Comparison of ENCODE assay signal across 1 cellular context in the genomic region with DNA sequence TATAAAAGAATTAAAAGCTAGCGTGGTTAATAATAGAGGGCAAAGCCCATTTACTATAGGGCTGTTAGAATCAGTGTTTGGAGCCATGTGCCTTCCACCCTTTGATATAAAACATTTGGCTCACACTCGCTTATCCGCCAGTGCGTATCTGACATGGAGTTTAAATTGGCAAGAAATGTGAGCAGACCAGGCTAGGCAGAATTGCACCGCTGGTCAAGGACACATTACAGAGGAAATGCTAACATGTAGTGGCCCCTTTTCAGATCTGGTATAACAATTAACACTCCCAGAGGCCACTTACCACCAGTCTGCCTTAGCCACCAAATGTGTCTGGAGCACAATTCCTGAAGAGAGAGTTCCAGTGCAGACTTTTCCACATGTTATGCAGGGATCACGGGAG.
TF ChIP-seq lines count a peak whose summit lies in the region.

No MANE protein-coding gene starts in this region.

TF ChIP-seq in HepG2, 621 proteins besides CTCF, POLR2A, EP300 and RAD21:
- TF ChIP-seq TGIF2 (CRISPR knock-in tag; IDR thresholded peaks at IDR 0.05) (0 out of 2 replicates have a peak, but pooled peaks have one; percentile 37), SOX6 (IDR thresholded peaks at IDR 0.05) (no peak), SOX6 (CRISPR knock-in tag; IDR thresholded peaks at IDR 0.05) (peak; percentile 12; the same call in 1 of the 2 replicates), ZBTB38 (CRISPR knock-in tag; IDR thresholded peaks at IDR 0.05) (peak; percentile 25; the same call in 1 of the 2 replicates), PLRG1 (conservative IDR thresholded peaks at IDR 0.05) (no peak), PHF21A (CRISPR knock-in tag; IDR thresholded peaks at IDR 0.05) (0 out of 2 replicates have a peak, but pooled peaks have one; percentile 18)
